Comparison of ENCODE assay signal across 23 cellular contexts in genomic region chr13:42063105-42063504, GRCh38. TPM values are rescaled to one million over a fixed set of nuclear protein-coding genes. Genes with fewer than 3 reads are reported as not detected.
DNase-seq lines count a peak whose midpoint lies in the region; ATAC-seq and TF ChIP-seq lines count a peak whose summit lies in the region.
"Had no signal": no experiment of that assay in that cellular context is flagged by ENCODE, and none has a peak within 500 bp of the region (broad histone marks: within the 10 kb centered on the region; RNA-seq: fewer than 3 reads in every experiment).

No MANE protein-coding gene starts in this region.

- H3K4me3 ChIP-seq in GM23338 (no peak overlapping the region), epithelial cell of esophagus (ENCODE audit: low read length) (no peak overlapping the region)

- no peak overlapping the region for H2AFZ ChIP-seq in GM23338

- H3K79me2 ChIP-seq in GM23338 (replicated peaks; ENCODE audit: insufficient read depth), result peaks cover 3% of the 10 kb centered on the region; the same call in 1 of the 2 replicates

- H3K27ac Mint-ChIP-seq in GM23338 (no peak overlapping the region), nephron progenitor cell (peak overlapping the region; percentile 1)
- H3K27ac Mint-ChIP-seq: CD8-positive, alpha-beta memory T cell; HFFc6 had no signal

- H3F3A ChIP-seq in GM23338 (replicated peaks; ENCODE audit: low read depth), result no peaks in the 10 kb centered on the region

- H3K9me3 Mint-ChIP-seq in GM23338 (no peaks in the 10 kb centered on the region), nephron progenitor cell (peaks cover 5% of the 10 kb centered on the region)
- H3K9me3 Mint-ChIP-seq: CD8-positive, alpha-beta memory T cell; HFFc6 had no signal

- peak; percentile 60 for DNase-seq in GM23338 (ENCODE audit: low spot score)
- DNase-seq in SW480 (ENCODE audit: low spot score), result peak; percentile 8
- DNase-seq in epithelial cell of esophagus (ENCODE audit: low read depth), result peak; percentile 33
- DNase-seq in nephron progenitor cell, result no peak
- no peak for DNase-seq in iPS-NIHi11 (ENCODE audit: low spot score)
- no peak for DNase-seq in GOT3 (lab: John Stamatoyannopoulos, UW)
- DNase-seq in DMS 273 treated with DMSO at 0.1 percent for 48 hours (lab: John Stamatoyannopoulos, UW), result no peak
- DNase-seq: AML-193; Calu3; CD8-positive, alpha-beta memory T cell; DMS53; HFFc6; KBM-7; NCI-H1092; NCI-H1436; NCI-H187 treated with DMSO at 0.1 percent for 48 hours; NCI-H345; NCI-H524; NCI-H774 had no signal

- H3K36me3 Mint-ChIP-seq in GM23338 (ENCODE audit: low read depth) (peaks cover 14% of the 10 kb centered on the region), nephron progenitor cell (ENCODE audit: low read depth) (peaks cover 52% of the 10 kb centered on the region)

- H3K27me3 ChIP-seq in GM23338 (ENCODE audit: insufficient read depth), result no peaks in the 10 kb centered on the region

- H3K27ac ChIP-seq in GM23338 (ENCODE audit: low read depth), result no peak overlapping the region
- H3K27ac ChIP-seq: C4-2B, HL-60 had no signal

- H3K4me1 ChIP-seq in GM23338 (ENCODE audit: insufficient read depth), result 0 out of 2 replicates have a peak, but pooled peaks cover 4% of the 10 kb centered on the region

- peaks cover 9% of the 10 kb centered on the region for H4K20me1 ChIP-seq in GM23338 (replicated peaks; ENCODE audit: insufficient read depth)

- TF ChIP-seq CTCF in GM23338 (conservative IDR thresholded peaks at IDR 0.05; ENCODE audit: low read depth in 2 of 2), result no peak
- no peak for TF ChIP-seq CTCF in epithelial cell of esophagus (IDR thresholded peaks at IDR 0.05; ENCODE audit: insufficient read depth, low read depth, low read length, missing control alignments)
- no peak for TF ChIP-seq CTCF in nephron progenitor cell (IDR thresholded peaks at IDR 0.05)

- no peak overlapping the region for H3K4me2 ChIP-seq in GM23338

- no peak overlapping the region for H3K4me3 Mint-ChIP-seq in GM23338
- no peak overlapping the region for H3K4me3 Mint-ChIP-seq in nephron progenitor cell
- H3K4me3 Mint-ChIP-seq: CD8-positive, alpha-beta memory T cell; HFFc6 had no signal

- no peaks in the 10 kb centered on the region for H3K27me3 Mint-ChIP-seq in GM23338 (ENCODE audit: insufficient read depth, low read depth, poor library complexity)
- H3K27me3 Mint-ChIP-seq in nephron progenitor cell (ENCODE audit: low read depth, poor library complexity), result peaks cover 2% of the 10 kb centered on the region
- H3K27me3 Mint-ChIP-seq: CD8-positive, alpha-beta memory T cell had no signal

- peaks cover 5% of the 10 kb centered on the region for H3K4me1 Mint-ChIP-seq in GM23338
- peaks cover 12% of the 10 kb centered on the region for H3K4me1 Mint-ChIP-seq in nephron progenitor cell

- ATAC-seq in GM23338, result peak; percentile 41; the same call in 2 of the 3 replicates
- ATAC-seq: HepG2, Right ventricle myocardium inferior had no signal

- H3K36me3 ChIP-seq in GM23338 (ENCODE audit: insufficient read depth), result no peaks in the 10 kb centered on the region

- 0 out of 2 replicates have a peak, but pooled peaks cover 7% of the 10 kb centered on the region for H3K9me2 ChIP-seq in GM23338 (ENCODE audit: insufficient read depth)

TF ChIP-seq in GM23338, 12 proteins besides CTCF, POLR2A, EP300 and RAD21 (continues in another document):
- TF ChIP-seq POLR2AphosphoS5 (IDR thresholded peaks at IDR 0.05; ENCODE audit: low read depth) (no peak), NANOG (IDR thresholded peaks at IDR 0.05; ENCODE audit: borderline replicate concordance) (no peak), ZNF331 (CRISPR knock-in tag; IDR thresholded peaks at IDR 0.05; ENCODE audit: low read depth) (no peak), REST (IDR thresholded peaks at IDR 0.05; ENCODE audit: unreplicated experiment) (no peak), EZH2 (IDR thresholded peaks at IDR 0.05; ENCODE audit: low read depth, unreplicated experiment) (no peak), ZNF114 (CRISPR knock-in tag; IDR thresholded peaks at IDR 0.05) (no peak), JUNB (IDR thresholded peaks at IDR 0.05; ENCODE audit: unreplicated experiment) (no peak), STAT1 (IDR thresholded peaks at IDR 0.05; ENCODE audit: unreplicated experiment) (no peak), ETS1 (IDR thresholded peaks at IDR 0.05) (no peak)

RNA-seq across cellular contexts. Expression of gene DGKH, which starts 14.7 kb away (rescaled TPM):
- total RNA-seq in GM23338 (2014; rRNA removed; shearing (Covaris generic)), result 6.6 and 7.5 TPM in 2 replicates
- polyA plus RNA-seq in GM23338 (2016; fragmentation: Nextera tagmentation; extraction: Ambion mirVana), result 1.4 and 2.1 TPM in 2 replicates

Comparison
In these comparisons a context has a peak if more than half of its experiments do, and no peak if none do; other contexts are left out.
1. DNase-seq: peak in GM23338 (single experiment), SW480 (single experiment) and epithelial cell of esophagus (single experiment); none in nephron progenitor cell (single experiment), iPS-NIHi11 (single experiment), GOT3 (single experiment) and DMS 273 treated with DMSO at 0.1 percent for 48 hours (single experiment).